17 cellular contexts compared by ENCODE assay signal in genomic region chr17:63150466-63150865, GRCh38.
A peak's percentile ranks its signal among the peaks of the same experiment; 100 is the strongest.
DNase-seq lines count a peak whose midpoint lies in the region; ATAC-seq and TF ChIP-seq lines count a peak whose summit lies in the region.
"Had no signal": no experiment of that assay in that cellular context is flagged by ENCODE, and none has a peak within 500 bp of the region (broad histone marks: within the 10 kb centered on the region; RNA-seq: fewer than 3 reads in every experiment).

No MANE protein-coding gene starts in this region.

- no peaks in the 10 kb centered on the region for H3K9me3 Mint-ChIP-seq in HFFc6
- H3K9me3 Mint-ChIP-seq in osteocyte (ENCODE audit: unreplicated experiment): peaks cover 5% of the 10 kb centered on the region
- no peaks in the 10 kb centered on the region for H3K9me3 Mint-ChIP-seq in activated T-helper 17 cell treated with anti-CD3 and anti-CD28 coated beads, Interleukin-2, amount 50 U/mL, for 72 hours
- no peaks in the 10 kb centered on the region for H3K9me3 Mint-ChIP-seq in natural killer cell
- H3K9me3 Mint-ChIP-seq: activated naive CD4-positive, alpha-beta T cell treated with anti-CD3 and anti-CD28 coated beads for 36 hours had no signal

- H3K27me3 Mint-ChIP-seq in HFFc6 (ENCODE audit: insufficient read depth) (no peaks in the 10 kb centered on the region; the same call in 1 of the 2 replicates), osteocyte (ENCODE audit: unreplicated experiment) (no peaks in the 10 kb centered on the region), natural killer cell (ENCODE audit: low read depth in 2 of 2) (no peaks in the 10 kb centered on the region)
- H3K27me3 Mint-ChIP-seq in activated T-helper 17 cell treated with anti-CD3 and anti-CD28 coated beads, Interleukin-2, amount 50 U/mL, for 72 hours: no peaks in the 10 kb centered on the region
- H3K27me3 Mint-ChIP-seq: activated CD4-positive, alpha-beta T cell treated with anti-CD3 and anti-CD28 coated beads for 36 hours; naive B cell; T-helper 17 cell had no signal

- TF ChIP-seq CTCF in HFFc6 (IDR thresholded peaks at IDR 0.05) (no peak), OCI-LY3 (IDR thresholded peaks at IDR 0.05; ENCODE audit: low read depth, low read length) (no peak), fibroblast of villous mesenchyme (IDR thresholded peaks at IDR 0.05; ENCODE audit: insufficient read depth, low read depth, low read length) (no peak), osteocyte (IDR thresholded peaks at IDR 0.05) (no peak), natural killer cell (IDR thresholded peaks at IDR 0.05) (no peak)

- H3K4me2 ChIP-seq in OCI-LY3 (ENCODE audit: low read length): no peak overlapping the region

- H3K36me3 Mint-ChIP-seq in HFFc6 (ENCODE audit: low read depth) (peaks cover 6% of the 10 kb centered on the region), osteocyte (ENCODE audit: unreplicated experiment) (peaks cover 3% of the 10 kb centered on the region), natural killer cell (no peaks in the 10 kb centered on the region)
- no peaks in the 10 kb centered on the region for H3K36me3 Mint-ChIP-seq in activated T-helper 17 cell treated with anti-CD3 and anti-CD28 coated beads, Interleukin-2, amount 50 U/mL, for 72 hours (ENCODE audit: low read depth)

- DNase-seq in HFFc6 (no peak), fibroblast of villous mesenchyme (ENCODE audit: low read depth) (peak; percentile 33), osteocyte (ENCODE audit: extremely low spot score, unreplicated experiment) (no peak), natural killer cell (no peak)
- DNase-seq: activated CD4-positive, alpha-beta T cell treated with anti-CD3 and anti-CD28 coated beads for 36 hours; activated naive CD4-positive, alpha-beta T cell treated with anti-CD3 and anti-CD28 coated beads for 36 hours; cortex of kidney; naive B cell; NCI-H1105; NCI-H2081 treated with DMSO at 0.1 percent for 48 hours; T-helper 17 cell; trophoblast cell had no signal

- peak overlapping the region; percentile 97 for H3K27ac ChIP-seq in OCI-LY3 (ENCODE audit: low read length)

- H3K4me3 ChIP-seq in OCI-LY3 (ENCODE audit: low read length) (no peak overlapping the region), fibroblast of villous mesenchyme (ENCODE audit: low read depth, low read length) (no peak overlapping the region)

- H3K27me3 ChIP-seq in OCI-LY3 (ENCODE audit: low read depth, low read length): no peaks in the 10 kb centered on the region

- H3K9ac ChIP-seq in OCI-LY3 (ENCODE audit: low read length): no peak overlapping the region

- peaks cover 46% of the 10 kb centered on the region for H3K4me1 ChIP-seq in OCI-LY3 (ENCODE audit: low read length)

- H3K27ac Mint-ChIP-seq in HFFc6 (peak overlapping the region; percentile 95), osteocyte (ENCODE audit: unreplicated experiment) (peak overlapping the region; percentile 99), natural killer cell (no peak overlapping the region)
- no peak overlapping the region for H3K27ac Mint-ChIP-seq in activated T-helper 17 cell treated with anti-CD3 and anti-CD28 coated beads, Interleukin-2, amount 50 U/mL, for 72 hours
- H3K27ac Mint-ChIP-seq: activated CD4-positive, alpha-beta T cell treated with anti-CD3 and anti-CD28 coated beads for 36 hours; activated naive CD4-positive, alpha-beta T cell treated with anti-CD3 and anti-CD28 coated beads for 36 hours; T-helper 17 cell had no signal

- H2AFZ ChIP-seq in OCI-LY3 (ENCODE audit: low read depth, low read length): no peak overlapping the region

- no peaks in the 10 kb centered on the region for H3K9me3 ChIP-seq in OCI-LY3 (ENCODE audit: insufficient read depth, low read length)

- ATAC-seq in activated T-helper 17 cell treated with anti-CD3 and anti-CD28 coated beads, Interleukin-2, amount 50 U/mL, for 72 hours (replicated peaks): no peak
- ATAC-seq in HG02885 (IDR thresholded peaks at IDR 0.05; ENCODE audit: poor library complexity, unreplicated experiment): no peak
- ATAC-seq in natural killer cell: no peak
- ATAC-seq: activated CD4-positive, alpha-beta T cell treated with anti-CD3 and anti-CD28 coated beads for 36 hours; HCT116; left lobe of liver; T-helper 17 cell had no signal

- no peaks in the 10 kb centered on the region for H4K20me1 ChIP-seq in OCI-LY3 (ENCODE audit: insufficient read depth, low read length)

- no peaks in the 10 kb centered on the region for H3K36me3 ChIP-seq in OCI-LY3 (replicated peaks; ENCODE audit: low read depth, low read length)

- intact Hi-C loops in natural killer cell (cut with micrococcal nuclease): no loop called here

- H3K4me3 Mint-ChIP-seq in HFFc6 (peak overlapping the region; percentile 77), osteocyte (ENCODE audit: unreplicated experiment) (no peak overlapping the region), natural killer cell (no peak overlapping the region)
- no peak overlapping the region for H3K4me3 Mint-ChIP-seq in activated T-helper 17 cell treated with anti-CD3 and anti-CD28 coated beads, Interleukin-2, amount 50 U/mL, for 72 hours
- H3K4me3 Mint-ChIP-seq: activated CD4-positive, alpha-beta T cell treated with anti-CD3 and anti-CD28 coated beads for 36 hours; activated naive CD4-positive, alpha-beta T cell treated with anti-CD3 and anti-CD28 coated beads for 36 hours; naive B cell; T-helper 17 cell had no signal

- peaks cover 69% of the 10 kb centered on the region for H3K4me1 Mint-ChIP-seq in HFFc6 (ENCODE audit: low read depth)
- H3K4me1 Mint-ChIP-seq in osteocyte (ENCODE audit: unreplicated experiment): peaks cover 50% of the 10 kb centered on the region
- H3K4me1 Mint-ChIP-seq in activated T-helper 17 cell treated with anti-CD3 and anti-CD28 coated beads, Interleukin-2, amount 50 U/mL, for 72 hours: no peaks in the 10 kb centered on the region
- peaks cover 0 to 12% of the 10 kb centered on the region in 2 donors for H3K4me1 Mint-ChIP-seq in natural killer cell

- H3K79me2 ChIP-seq in OCI-LY3 (ENCODE audit: low read length): no peaks in the 10 kb centered on the region

Comparison
In these comparisons a context has a peak if more than half of its experiments do, and no peak if none do; other contexts are left out.
1. H3K27ac Mint-ChIP-seq: peak in HFFc6 (single experiment) and osteocyte (single experiment); none in activated T-helper 17 cell treated with anti-CD3 and anti-CD28 coated beads, Interleukin-2, amount 50 U/mL, for 72 hours (single experiment) and natural killer cell (0 of 2).